8 cellular contexts compared by ENCODE assay signal in genomic region chr12:116910645-116911449, GRCh38. TPM values are rescaled to one million over a fixed set of nuclear protein-coding genes. Genes with fewer than 3 reads are reported as not detected.
DNase-seq lines count a peak whose midpoint lies in the region; TF ChIP-seq lines count a peak whose summit lies in the region.

TSS of gene FBXW8 (plus strand) at chr12:116910950. CDS start at chr12:116911038, 88 bp downstream.

- in situ Hi-C loops in astrocyte of the spinal cord (cut with HindIII; ENCODE audit: low sequenced_read_pairs), result no loop called here

- TF ChIP-seq POLR2A in NB4 (IDR thresholded peaks at IDR 0.05; ENCODE audit: extremely low read depth, insufficient read length) (peak; percentile 76), sigmoid colon (IDR thresholded peaks at IDR 0.05) (no peak)

- peaks cover 1% of the 10 kb centered on the region; the same call in 1 of the 2 replicates for H3K9me3 Mint-ChIP-seq in HFFc6
- peaks cover 4% of the 10 kb centered on the region for H3K9me3 Mint-ChIP-seq in T-helper 2 cell treated with Interferon-gamma antibody and Interleukin-4, amounts not matched to agents 5 μg/mL and 100 μg/mL, for 36 hours

- H3K9me3 ChIP-seq in sigmoid colon, result no peaks in the 10 kb centered on the region

- peaks cover 5% of the 10 kb centered on the region for H3K27me3 Mint-ChIP-seq in HFFc6 (ENCODE audit: insufficient read depth)
- H3K27me3 Mint-ChIP-seq in T-helper 2 cell treated with Interferon-gamma antibody and Interleukin-4, amounts not matched to agents 5 μg/mL and 100 μg/mL, for 36 hours (ENCODE audit: low read depth), result peaks cover 34% of the 10 kb centered on the region

- no peaks in the 10 kb centered on the region for H3K36me3 ChIP-seq in sigmoid colon

- WGBS in sigmoid colon, 2 donors, result 0% methylated on average over 82 of the region's 82 CpGs

- H3K4me3 Mint-ChIP-seq in HFFc6, result peak within 1 kb of the TSS; percentile 93
- peak within 1 kb of the TSS; percentile 93 for H3K4me3 Mint-ChIP-seq in T-helper 2 cell treated with Interferon-gamma antibody and Interleukin-4, amounts not matched to agents 5 μg/mL and 100 μg/mL, for 36 hours

- intact Hi-C loops in sigmoid colon (cut with DNase I), result no loop called here

- DNase-seq in HFFc6, result peak; percentile 61
- peak; percentile 91 for DNase-seq in NB4 (ENCODE audit: low read depth)
- peak; percentile 54 for DNase-seq in T-helper 2 cell treated with Interferon-gamma antibody and Interleukin-4, amounts not matched to agents 5 μg/mL and 100 μg/mL, for 36 hours (ENCODE audit: low spot score)
- DNase-seq in astrocyte of the spinal cord (ENCODE audit: low read depth, low spot score), result peak; percentile 77
- DNase-seq in iPS DF 19.7 (ENCODE audit: low read depth, low spot score), result peak; percentile 25
- peak; percentile 77 for DNase-seq in sigmoid colon
- no peak for DNase-seq in cerebellar nuclear complex (lab: John Stamatoyannopoulos, UW)

- H3K4me1 Mint-ChIP-seq in HFFc6 (ENCODE audit: low read depth), result peaks cover 39% of the 10 kb centered on the region
- peaks cover 11% of the 10 kb centered on the region for H3K4me1 Mint-ChIP-seq in T-helper 2 cell treated with Interferon-gamma antibody and Interleukin-4, amounts not matched to agents 5 μg/mL and 100 μg/mL, for 36 hours (ENCODE audit: low read depth)

- H3K27ac ChIP-seq in sigmoid colon, result peak within 1 kb of the TSS; percentile 74 to 90 (median 84)

- peak within 1 kb of the TSS; percentile 77 for H3K4me3 ChIP-seq in GM12875 (ENCODE audit: low read depth, low read length)
- H3K4me3 ChIP-seq in NB4 (ENCODE audit: low read depth, low read length), result peak within 1 kb of the TSS; percentile 77
- H3K4me3 ChIP-seq in astrocyte of the spinal cord (ENCODE audit: low read depth, low read length), result peak within 1 kb of the TSS; percentile 68
- H3K4me3 ChIP-seq in sigmoid colon, result peak within 1 kb of the TSS; percentile 63 to 93 (median 84)

- H3K27me3 ChIP-seq in sigmoid colon, result no peaks in the 10 kb centered on the region

- peaks cover 24% of the 10 kb centered on the region for H3K36me3 Mint-ChIP-seq in HFFc6 (ENCODE audit: low read depth)
- peaks cover 7% of the 10 kb centered on the region for H3K36me3 Mint-ChIP-seq in T-helper 2 cell treated with Interferon-gamma antibody and Interleukin-4, amounts not matched to agents 5 μg/mL and 100 μg/mL, for 36 hours (ENCODE audit: low read depth)

- peaks cover 0 to 11% (median 5%) of the 10 kb centered on the region in 4 donors for H3K4me1 ChIP-seq in sigmoid colon

- TF ChIP-seq CTCF in GM12875 (IDR thresholded peaks at IDR 0.05; ENCODE audit: borderline replicate concordance, insufficient read depth, low read depth, low read length) (no peak), HFFc6 (IDR thresholded peaks at IDR 0.05) (no peak), NB4 (IDR thresholded peaks at IDR 0.05; ENCODE audit: low read depth, low read length) (no peak), astrocyte of the spinal cord (IDR thresholded peaks at IDR 0.05; ENCODE audit: low read depth, low read length) (no peak), sigmoid colon (IDR thresholded peaks at IDR 0.05) (no peak)

- no peak for TF ChIP-seq EP300 in sigmoid colon (IDR thresholded peaks at IDR 0.05)

- H3K27ac Mint-ChIP-seq in HFFc6, result peak within 1 kb of the TSS; percentile 82
- H3K27ac Mint-ChIP-seq in T-helper 2 cell treated with Interferon-gamma antibody and Interleukin-4, amounts not matched to agents 5 μg/mL and 100 μg/mL, for 36 hours, result peak within 1 kb of the TSS; percentile 74

RNA-seq across cellular contexts. Expression of gene FBXW8, which starts in this region (rescaled TPM):
- total RNA-seq in HFFc6 (2021; fragmentation: NEBNext Ultra II Directional; extraction: Animal tissue kit (Norgen Biotek cat#: 25700)), result 10 to 100 TPM; 15.3 to 20.5 (median 18.5) TPM
- 10 to 100 TPM in 2 of 4 donors, 1 to 10 TPM in 2; 7.7 to 19.1 (median 10.7) TPM for total RNA-seq in sigmoid colon
- polyA plus RNA-seq in sigmoid colon, result 1 to 10 TPM; 2.3 to 6.3 (median 3.0) TPM

Comparison
In these comparisons a context has a peak if more than half of its experiments do, and no peak if none do; other contexts are left out.
1. DNase-seq: peak in HFFc6 (single experiment), NB4 (single experiment), T-helper 2 cell treated with Interferon-gamma antibody and Interleukin-4, amounts not matched to agents 5 μg/mL and 100 μg/mL, for 36 hours (single experiment), astrocyte of the spinal cord (single experiment), iPS DF 19.7 (single experiment) and sigmoid colon (single experiment); none in cerebellar nuclear complex (0 of 2).
2. Peak in every context shown above with its lines, with median percentiles within 50 percentile points of each other: H3K4me3 ChIP-seq.